In genomic region chr17:10226930-10227695, GRCh38 we compare ENCODE assay signal across 8 cellular contexts. TPM values are rescaled to one million over a fixed set of nuclear protein-coding genes. Genes with fewer than 3 reads are reported as not detected.
DNase-seq lines count a peak whose midpoint lies in the region; ATAC-seq, FAIRE-seq and TF ChIP-seq lines count a peak whose summit lies in the region.

No MANE protein-coding gene starts in this region.

- no peak overlapping the region for H3K27ac ChIP-seq in keratinocyte (ENCODE audit: control insufficient read depth, insufficient read depth, low read length)

- ATAC-seq in GM18520 (IDR thresholded peaks at IDR 0.05; ENCODE audit: unreplicated experiment) (no peak), GM21737 (IDR thresholded peaks at IDR 0.05; ENCODE audit: unreplicated experiment) (no peak)

- H3K4me2 ChIP-seq in keratinocyte (ENCODE audit: control insufficient read depth, extremely low read depth, insufficient read depth, low read depth, low read length) = no peak overlapping the region

- H3K27me3 ChIP-seq in H7 (ENCODE audit: control insufficient read depth, insufficient read depth, low read length) (no peaks in the 10 kb centered on the region), keratinocyte (ENCODE audit: control insufficient read depth, extremely low read depth, insufficient read depth, low read length) (no peaks in the 10 kb centered on the region)

- H3K9ac ChIP-seq in keratinocyte (ENCODE audit: control insufficient read depth, extremely low read depth, insufficient read depth, low read length) = no peak overlapping the region

- H2AFZ ChIP-seq in keratinocyte (ENCODE audit: control insufficient read depth, low read length) = no peak overlapping the region

- no peaks in the 10 kb centered on the region for H3K9me1 ChIP-seq in keratinocyte (ENCODE audit: control insufficient read depth, extremely low read depth, insufficient read depth, low read length)

- dilution Hi-C loops in keratinocyte (cut with MboI; ENCODE audit: extremely low pct_ligation_motif_present, low sequenced_read_pairs) = no loop called here

- H3K4me3 ChIP-seq in H7 (ENCODE audit: insufficient read depth, low read depth, low read length) (no peak overlapping the region), astrocyte of the spinal cord (ENCODE audit: low read depth, low read length) (no peak overlapping the region), keratinocyte (ENCODE audit: control insufficient read depth in 2 of 3, extremely low read depth in 1 of 3, insufficient read depth in 2 of 3, low read depth in 1 of 3, low read length in 3 of 3) (no peak overlapping the region)

- in situ Hi-C loops in astrocyte of the spinal cord (cut with HindIII; ENCODE audit: low sequenced_read_pairs) = no loop called here

- no peaks in the 10 kb centered on the region for H3K9me3 ChIP-seq in keratinocyte (ENCODE audit: control insufficient read depth, low read depth, low read length)

- H4K20me1 ChIP-seq in keratinocyte (ENCODE audit: control insufficient read depth, extremely low read depth, insufficient read depth, low read length) = no peaks in the 10 kb centered on the region

- H3K79me2 ChIP-seq in keratinocyte (ENCODE audit: control insufficient read depth, insufficient read depth, low read length) = no peaks in the 10 kb centered on the region

- H3K4me1 ChIP-seq in keratinocyte (ENCODE audit: control insufficient read depth, extremely low read depth, insufficient read depth, low read length) = no peaks in the 10 kb centered on the region

- no peak for FAIRE-seq in keratinocyte (lab: Jason Lieb, UNC)

- DNase-seq in AG20443 (ENCODE audit: low spot score) = peak; percentile 78
- peak; percentile 92 for DNase-seq in H7
- peak; percentile 53 for DNase-seq in SW480 (ENCODE audit: low spot score)
- no peak for DNase-seq in astrocyte of the spinal cord (ENCODE audit: low read depth, low spot score)
- DNase-seq in keratinocyte (ENCODE audit: low read depth, low spot score) = no peak
- peak in 2 of 3 donors; percentile 0 to 21 for DNase-seq in stimulated activated CD4-positive, alpha-beta T cell treated with anti-CD3 and anti-CD28 coated beads, TNF-alpha, amount 100 ng/mL, for 1 hour (ENCODE audit: low read depth in 3 of 3, low spot score in 1 of 3)

- TF ChIP-seq CTCF in astrocyte of the spinal cord (IDR thresholded peaks at IDR 0.05; ENCODE audit: low read depth, low read length) (peak; percentile 71), keratinocyte (optimal IDR thresholded peaks at IDR 0.05 in 1 of 3, IDR thresholded peaks at IDR 0.05 in 1 of 3, conservative IDR thresholded peaks at IDR 0.05 in 1 of 3; ENCODE audit: extremely low read depth in 1 of 3, insufficient read depth in 2 of 3, low read length in 3 of 3) (peak; percentile 72 to 85 (median 77))

- H3K36me3 ChIP-seq in H7 (replicated peaks; ENCODE audit: control insufficient read depth, insufficient read depth, low read length) (no peaks in the 10 kb centered on the region), keratinocyte (ENCODE audit: control insufficient read depth in 2 of 2, extremely low read depth in 1 of 2, insufficient read depth in 2 of 2, low read length in 2 of 2) (no peaks in the 10 kb centered on the region)

RNA-seq across cellular contexts. Expression of gene GAS7, which starts 28.7 kb away (rescaled TPM):
- 4.2 and 6.8 TPM in 2 replicates for total RNA-seq in H7 (2014; rRNA removed; shearing (Covaris generic))
- polyA plus RNA-seq in keratinocyte = 0.10 to 0.17 TPM (median 0.14 TPM) in 3 replicates
- 22.9 TPM for polyA plus RNA-seq in keratinocyte (2011; ENCODE audit: low read depth)
- polyA plus RNA-seq in keratinocyte (2011; cell fraction: cytosol; rRNA removed) = 0.14 and 0.16 TPM in 2 replicates
- 0.17 and 0.45 TPM in 2 replicates for polyA plus RNA-seq in keratinocyte (2011; cell fraction: nucleus; rRNA removed)
- 0.16 and 3.4 TPM in 2 replicates for polyA plus RNA-seq in keratinocyte (2012; ENCODE audit: low replicate concordance)
- polyA minus RNA-seq in keratinocyte = 0.16 to 0.38 TPM (median 0.26 TPM) in 3 replicates
- polyA minus RNA-seq in keratinocyte (2011; cell fraction: cytosol; rRNA and poly(A)+ RNA removed) = not detected
- polyA minus RNA-seq in keratinocyte (2011; cell fraction: nucleus; rRNA and poly(A)+ RNA removed) = 0.16 and 0.21 TPM in 2 replicates

Comparison
In these comparisons a context has a peak if more than half of its experiments do, and no peak if none do; other contexts are left out.
1. DNase-seq: peak in AG20443 (single experiment), H7 (single experiment), SW480 (single experiment) and stimulated activated CD4-positive, alpha-beta T cell treated with anti-CD3 and anti-CD28 coated beads, TNF-alpha, amount 100 ng/mL, for 1 hour (2 of 3); none in astrocyte of the spinal cord (single experiment) and keratinocyte (single experiment).